Comparison of ENCODE assay signal across 29 cellular contexts in the genomic region with DNA sequence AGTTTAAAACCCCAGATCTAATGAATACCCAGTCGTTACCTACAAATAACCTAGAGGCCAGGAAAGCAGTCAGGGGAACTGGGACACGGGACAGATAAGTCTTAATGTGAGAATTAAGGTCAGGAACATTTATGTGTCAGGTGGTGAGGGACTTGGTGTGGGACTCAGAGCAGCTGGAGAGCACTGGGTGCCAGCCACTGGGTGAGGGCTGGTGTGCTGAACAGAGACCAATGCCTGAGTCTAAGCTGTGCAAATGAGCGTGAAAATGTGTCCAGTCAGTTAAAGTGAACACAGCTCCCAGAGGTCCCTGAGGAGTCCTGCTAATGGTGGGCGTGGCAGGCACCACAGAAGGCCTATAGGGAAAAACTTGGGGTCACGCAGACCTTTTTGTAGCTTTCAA.
"Had no signal": no experiment of that assay in that cellular context is flagged by ENCODE, and none has a peak within 500 bp of the region (broad histone marks: within the 10 kb centered on the region; RNA-seq: fewer than 3 reads in every experiment).

No MANE protein-coding gene starts in this region.

- H3K4me1 ChIP-seq: ascending aorta, heart left ventricle, spleen, uterus had no signal

- DNase-seq: activated CD4-positive, alpha-beta memory T cell treated with anti-CD3 and anti-CD28 coated beads for 36 hours; activated CD4-positive, alpha-beta T cell treated with anti-CD3 and anti-CD28 coated beads, Interleukin-2, amount 10 ng/mL, durations not matched to agents 24 days and 14 days; activated CD4-positive, CD25-positive, alpha-beta regulatory T cell treated with anti-CD3 and anti-CD28 coated beads, Interleukin-2, amount 50 U/mL, for 72 hours; activated CD8-positive, alpha-beta memory T cell treated with anti-CD3 and anti-CD28 coated beads, Interleukin-2, amount 50 U/mL, for 48 hours; activated gamma-delta T cell; activated naive CD4-positive, alpha-beta T cell treated with anti-CD3 and anti-CD28 coated beads, Interleukin-2, amount 10 ng/mL, durations not matched to agents 7 days and 5 days; activated naive CD8-positive, alpha-beta T cell treated with anti-CD3 and anti-CD28 coated beads, Interleukin-2, amount 10 ng/mL, durations not matched to agents 7 days and 5 days; activated T-cell treated with anti-CD3 and anti-CD28 coated beads, Interleukin-2, amount 50 U/mL, for 24 hours; brain microvascular endothelial cell; dorsolateral prefrontal cortex; effector memory CD4-positive, alpha-beta T cell; erythroblast; foreskin fibroblast; heart left ventricle; hypothalamus; immature natural killer cell; naive B cell; nephron progenitor cell; ovary; right cardiac atrium; spleen; stimulated activated naive CD4-positive, alpha-beta T cell; T-helper 9 cell; trophoblast cell; uterus had no signal

- H3K4me3 ChIP-seq: ascending aorta, coronary artery, dorsolateral prefrontal cortex, heart left ventricle, ovary, spleen, thoracic aorta, uterus had no signal

- H3K27me3 ChIP-seq: ascending aorta, brain microvascular endothelial cell, neutrophil, ovary, spleen, uterus had no signal

- ATAC-seq: heart left ventricle, right cardiac atrium had no signal

- H3K27ac ChIP-seq: ascending aorta, brain microvascular endothelial cell, coronary artery, dorsolateral prefrontal cortex, heart left ventricle, neutrophil, ovary, spleen, thoracic aorta, uterus had no signal

- H3K9me3 ChIP-seq: ascending aorta, heart left ventricle, neutrophil, ovary, spleen, thoracic aorta, uterus had no signal

- H3K36me3 ChIP-seq: ascending aorta, brain microvascular endothelial cell, heart left ventricle, neutrophil, ovary, spleen, thoracic aorta, uterus had no signal
